In genomic region chr5:6011199-6011598, GRCh38 we compare ENCODE assay signal across 36 cellular contexts.
"Had no signal": no experiment of that assay in that cellular context is flagged by ENCODE, and none has a peak within 500 bp of the region (broad histone marks: within the 10 kb centered on the region; RNA-seq: fewer than 3 reads in every experiment).

No MANE protein-coding gene starts in this region.

- DNase-seq: Karpas-422, Kasumi-1, MG63, MM.1S, MV-4-11, NCI-H1048, NCI-H1092, NCI-H1092 treated with DMSO at 0.1 percent for 48 hours, NCI-H1105, NCI-H1105 treated with DMSO at 0.1 percent for 48 hours, NCI-H1417, NCI-H1417 treated with DMSO at 0.1 percent for 48 hours, NCI-H1436, NCI-H1436 treated with DMSO at 0.1 percent for 48 hours, NCI-H146, NCI-H1694, NCI-H1694 treated with DMSO at 0.1 percent for 48 hours, NCI-H187, NCI-H187 treated with DMSO at 0.1 percent for 48 hours, NCI-H1930, NCI-H2029, NCI-H2029 treated with DMSO at 0.1 percent for 48 hours, NCI-H2081, NCI-H2081 treated with DMSO at 0.1 percent for 48 hours, NCI-H2107, NCI-H2171, NCI-H2171 treated with DMSO at 0.1 percent for 48 hours, NCI-H2227 treated with DMSO at 0.1 percent for 48 hours, NCI-H226, NCI-H345, NCI-H446, NCI-H446 treated with DMSO at 0.1 percent for 48 hours, NCI-H510A, NCI-H510A treated with DMSO at 0.1 percent for 48 hours, NCI-H524, NCI-H524 treated with DMSO at 0.1 percent for 48 hours had no signal

- H3K9me3 ChIP-seq: MG63 had no signal

- H3K27me3 ChIP-seq: MG63 had no signal

- H3K4me3 ChIP-seq: MG63 had no signal

- H3K36me3 ChIP-seq: MG63 had no signal
